1 cellular context compared by ENCODE assay signal in the genomic region with DNA sequence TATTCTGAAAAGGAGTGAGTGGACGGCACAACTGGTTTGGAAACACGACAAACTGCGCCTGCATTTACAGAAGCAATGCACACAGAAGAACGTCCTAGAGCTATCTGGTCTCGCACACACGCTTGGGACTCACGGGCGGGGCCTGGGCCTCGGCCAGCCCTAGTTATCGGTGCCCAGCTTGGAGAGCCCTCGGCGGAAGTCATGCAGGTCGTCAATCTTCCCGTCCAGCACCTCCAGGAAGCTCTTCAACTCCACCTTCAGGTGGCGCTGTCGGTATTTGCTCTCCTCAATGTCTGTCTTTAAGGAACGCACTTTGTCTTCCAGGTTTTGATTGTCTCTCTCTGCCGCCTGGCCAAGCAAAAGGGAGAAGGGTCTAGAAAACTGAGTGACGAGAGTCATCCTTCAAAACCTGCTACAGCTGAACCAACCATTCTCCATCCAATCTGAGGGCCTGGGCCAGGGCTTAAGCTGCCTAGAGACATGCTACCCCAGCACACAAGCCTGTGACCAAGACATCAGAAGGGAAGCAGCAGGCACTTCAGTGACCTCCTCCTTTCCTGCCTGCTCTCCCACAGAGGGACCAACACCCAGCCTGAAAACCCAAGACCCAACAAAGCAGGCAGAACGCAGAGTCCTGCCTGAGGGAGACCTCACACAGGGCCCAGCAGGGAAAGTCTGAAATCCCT.
TF ChIP-seq lines count a peak whose summit lies in the region.

No MANE protein-coding gene starts in this region.

TF ChIP-seq in K562, 482 proteins besides CTCF, POLR2A, EP300 and RAD21 (continued from another document and continues in another):
- TF ChIP-seq STAT5A (IDR thresholded peaks at IDR 0.05; ENCODE audit: borderline replicate concordance, low read length) (peak; percentile 89), BMI1 (IDR thresholded peaks at IDR 0.05; ENCODE audit: low read length) (no peak), CTBP1 (IDR thresholded peaks at IDR 0.05; ENCODE audit: borderline replicate concordance) (peak; percentile 91), GTF2E2 (tag; IDR thresholded peaks at IDR 0.05) (no peak), KLF6 (CRISPR knock-in tag; IDR thresholded peaks at IDR 0.05; ENCODE audit: borderline replicate concordance) (no peak), SMARCC2 (IDR thresholded peaks at IDR 0.05; ENCODE audit: low read depth) (peak; percentile 71; the same call in 1 of the 2 replicates), ZNF253 (CRISPR knock-in tag; conservative IDR thresholded peaks at IDR 0.05) (no peak), SMARCA5 (IDR thresholded peaks at IDR 0.05) (no peak), GATAD2A (IDR thresholded peaks at IDR 0.05) (peak; percentile 23; the same call in 1 of the 2 replicates), ZNF217 (CRISPR knock-in tag; IDR thresholded peaks at IDR 0.05) (no peak), PRPF4 (IDR thresholded peaks at IDR 0.05; ENCODE audit: insufficient read depth, low read depth, low read length, poor library complexity, severe bottlenecking) (no peak), GATA2 (CRISPR knock-in tag; IDR thresholded peaks at IDR 0.05) (peak; percentile 97), HOXB6 (CRISPR knock-in tag; IDR thresholded peaks at IDR 0.05; ENCODE audit: borderline replicate concordance) (no peak), GABPB1 (CRISPR knock-in tag; IDR thresholded peaks at IDR 0.05) (peak; percentile 89), SUPT5H (IDR thresholded peaks at IDR 0.05) (no peak), NFYB (IDR thresholded peaks at IDR 0.05; ENCODE audit: extremely low read depth, insufficient read length) (no peak), NCOA6 (IDR thresholded peaks at IDR 0.05) (no peak), MEF2A (IDR thresholded peaks at IDR 0.05; ENCODE audit: control insufficient read depth, low read depth, low read length) (peak; percentile 58; the same call in 1 of the 2 replicates), CHD4 (IDR thresholded peaks at IDR 0.05; ENCODE audit: insufficient read depth, insufficient replicate concordance, low read depth, low read length, poor library complexity, severe bottlenecking) (no peak), FOSL1 (tag; conservative IDR thresholded peaks at IDR 0.05) (peak; percentile 50), LEF1 (IDR thresholded peaks at IDR 0.05) (peak; percentile 90), SETDB1 (IDR thresholded peaks at IDR 0.05; ENCODE audit: low read length) (no peak), ZNF311 (CRISPR knock-in tag; IDR thresholded peaks at IDR 0.05) (no peak), ADNP (tag; IDR thresholded peaks at IDR 0.05) (no peak), ESRRA (IDR thresholded peaks at IDR 0.05; ENCODE audit: borderline replicate concordance, low read depth) (peak; percentile 50; the same call in 1 of the 2 replicates), ZNF239 (CRISPR knock-in tag; IDR thresholded peaks at IDR 0.05) (no peak), ZNF316 (IDR thresholded peaks at IDR 0.05) (no peak), MEF2D (tag; conservative IDR thresholded peaks at IDR 0.05; ENCODE audit: low read depth) (0 out of 2 replicates have a peak, but pooled peaks have one; percentile 37), YBX1 (IDR thresholded peaks at IDR 0.05) (no peak), PRMT5 (CRISPR knock-in tag; IDR thresholded peaks at IDR 0.05) (no peak), XRCC5 (IDR thresholded peaks at IDR 0.05; ENCODE audit: low read depth, low read length) (peak; percentile 98), CBFB (CRISPR knock-in tag; IDR thresholded peaks at IDR 0.05) (no peak), HDAC1 (IDR thresholded peaks at IDR 0.05) (peak in 1 of 2 experiments; percentile 74; a peak in 2 of 4 replicates), POLR3G (IDR thresholded peaks at IDR 0.05; ENCODE audit: extremely low read depth, insufficient read length, insufficient replicate concordance) (no peak), ERF (CRISPR knock-in tag; IDR thresholded peaks at IDR 0.05) (no peak), YY1 (IDR thresholded peaks at IDR 0.05; ENCODE audit: borderline replicate concordance in 1 of 3, control insufficient read depth in 1 of 3, extremely low read depth in 1 of 3, insufficient read depth in 3 of 3, insufficient read length in 1 of 3, insufficient replicate concordance in 2 of 3, low read depth in 1 of 3, low read length in 2 of 3) (peak in 1 of 3 experiments; percentile 70), NFATC3 (IDR thresholded peaks at IDR 0.05) (no peak), RBM17 (IDR thresholded peaks at IDR 0.05; ENCODE audit: borderline replicate concordance, low read depth, low read length) (no peak), SRF (CRISPR knock-in tag; IDR thresholded peaks at IDR 0.05) (peak in 1 of 2 experiments; percentile 67; a peak in 1 of 4 replicates)
- TF ChIP-seq, protein P1, sequence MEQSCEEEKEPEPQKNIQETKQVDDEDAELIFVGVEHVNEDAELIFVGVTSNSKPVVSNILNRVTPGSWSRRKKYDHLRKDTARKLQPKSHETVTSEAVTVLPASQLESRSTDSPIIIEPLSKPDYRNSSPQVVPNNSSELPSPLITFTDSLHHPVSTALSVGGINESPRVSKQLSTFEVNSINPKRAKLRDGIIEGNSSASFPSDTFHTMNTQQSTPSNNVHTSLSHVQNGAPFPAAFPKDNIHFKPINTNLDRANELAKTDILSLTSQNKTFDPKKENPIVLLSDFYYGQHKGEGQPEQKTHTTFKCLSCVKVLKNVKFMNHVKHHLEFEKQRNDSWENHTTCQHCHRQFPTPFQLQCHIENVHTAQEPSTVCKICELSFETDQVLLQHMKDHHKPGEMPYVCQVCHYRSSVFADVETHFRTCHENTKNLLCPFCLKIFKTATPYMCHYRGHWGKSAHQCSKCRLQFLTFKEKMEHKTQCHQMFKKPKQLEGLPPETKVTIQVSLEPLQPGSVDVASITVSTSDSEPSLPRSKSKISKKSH (CRISPR knock-in tag; IDR thresholded peaks at IDR 0.05) = no peak
- TF ChIP-seq, protein P2, sequence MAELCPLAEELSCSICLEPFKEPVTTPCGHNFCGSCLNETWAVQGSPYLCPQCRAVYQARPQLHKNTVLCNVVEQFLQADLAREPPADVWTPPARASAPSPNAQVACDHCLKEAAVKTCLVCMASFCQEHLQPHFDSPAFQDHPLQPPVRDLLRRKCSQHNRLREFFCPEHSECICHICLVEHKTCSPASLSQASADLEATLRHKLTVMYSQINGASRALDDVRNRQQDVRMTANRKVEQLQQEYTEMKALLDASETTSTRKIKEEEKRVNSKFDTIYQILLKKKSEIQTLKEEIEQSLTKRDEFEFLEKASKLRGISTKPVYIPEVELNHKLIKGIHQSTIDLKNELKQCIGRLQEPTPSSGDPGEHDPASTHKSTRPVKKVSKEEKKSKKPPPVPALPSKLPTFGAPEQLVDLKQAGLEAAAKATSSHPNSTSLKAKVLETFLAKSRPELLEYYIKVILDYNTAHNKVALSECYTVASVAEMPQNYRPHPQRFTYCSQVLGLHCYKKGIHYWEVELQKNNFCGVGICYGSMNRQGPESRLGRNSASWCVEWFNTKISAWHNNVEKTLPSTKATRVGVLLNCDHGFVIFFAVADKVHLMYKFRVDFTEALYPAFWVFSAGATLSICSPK (IDR thresholded peaks at IDR 0.05; ENCODE audit: borderline replicate concordance) = no peak
- TF ChIP-seq, protein P3, sequence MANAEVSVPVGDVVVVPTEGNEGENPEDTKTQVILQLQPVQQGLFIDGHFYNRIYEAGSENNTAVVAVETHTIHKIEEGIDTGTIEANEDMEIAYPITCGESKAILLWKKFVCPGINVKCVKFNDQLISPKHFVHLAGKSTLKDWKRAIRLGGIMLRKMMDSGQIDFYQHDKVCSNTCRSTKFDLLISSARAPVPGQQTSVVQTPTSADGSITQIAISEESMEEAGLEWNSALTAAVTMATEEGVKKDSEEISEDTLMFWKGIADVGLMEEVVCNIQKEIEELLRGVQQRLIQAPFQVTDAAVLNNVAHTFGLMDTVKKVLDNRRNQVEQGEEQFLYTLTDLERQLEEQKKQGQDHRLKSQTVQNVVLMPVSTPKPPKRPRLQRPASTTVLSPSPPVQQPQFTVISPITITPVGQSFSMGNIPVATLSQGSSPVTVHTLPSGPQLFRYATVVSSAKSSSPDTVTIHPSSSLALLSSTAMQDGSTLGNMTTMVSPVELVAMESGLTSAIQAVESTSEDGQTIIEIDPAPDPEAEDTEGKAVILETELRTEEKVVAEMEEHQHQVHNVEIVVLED (CRISPR knock-in tag; IDR thresholded peaks at IDR 0.05) = no peak
- TF ChIP-seq, protein P4, sequence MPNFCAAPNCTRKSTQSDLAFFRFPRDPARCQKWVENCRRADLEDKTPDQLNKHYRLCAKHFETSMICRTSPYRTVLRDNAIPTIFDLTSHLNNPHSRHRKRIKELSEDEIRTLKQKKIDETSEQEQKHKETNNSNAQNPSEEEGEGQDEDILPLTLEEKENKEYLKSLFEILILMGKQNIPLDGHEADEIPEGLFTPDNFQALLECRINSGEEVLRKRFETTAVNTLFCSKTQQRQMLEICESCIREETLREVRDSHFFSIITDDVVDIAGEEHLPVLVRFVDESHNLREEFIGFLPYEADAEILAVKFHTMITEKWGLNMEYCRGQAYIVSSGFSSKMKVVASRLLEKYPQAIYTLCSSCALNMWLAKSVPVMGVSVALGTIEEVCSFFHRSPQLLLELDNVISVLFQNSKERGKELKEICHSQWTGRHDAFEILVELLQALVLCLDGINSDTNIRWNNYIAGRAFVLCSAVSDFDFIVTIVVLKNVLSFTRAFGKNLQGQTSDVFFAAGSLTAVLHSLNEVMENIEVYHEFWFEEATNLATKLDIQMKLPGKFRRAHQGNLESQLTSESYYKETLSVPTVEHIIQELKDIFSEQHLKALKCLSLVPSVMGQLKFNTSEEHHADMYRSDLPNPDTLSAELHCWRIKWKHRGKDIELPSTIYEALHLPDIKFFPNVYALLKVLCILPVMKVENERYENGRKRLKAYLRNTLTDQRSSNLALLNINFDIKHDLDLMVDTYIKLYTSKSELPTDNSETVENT (CRISPR knock-in tag; IDR thresholded peaks at IDR 0.05) = no peak; the same call in 1 of the 2 replicates
- TF ChIP-seq, protein P5, sequence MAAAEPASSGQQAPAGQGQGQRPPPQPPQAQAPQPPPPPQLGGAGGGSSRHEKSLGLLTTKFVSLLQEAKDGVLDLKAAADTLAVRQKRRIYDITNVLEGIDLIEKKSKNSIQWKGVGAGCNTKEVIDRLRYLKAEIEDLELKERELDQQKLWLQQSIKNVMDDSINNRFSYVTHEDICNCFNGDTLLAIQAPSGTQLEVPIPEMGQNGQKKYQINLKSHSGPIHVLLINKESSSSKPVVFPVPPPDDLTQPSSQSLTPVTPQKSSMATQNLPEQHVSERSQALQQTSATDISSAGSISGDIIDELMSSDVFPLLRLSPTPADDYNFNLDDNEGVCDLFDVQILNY (CRISPR knock-in tag; IDR thresholded peaks at IDR 0.05) = no peak
- TF ChIP-seq, protein P6, sequence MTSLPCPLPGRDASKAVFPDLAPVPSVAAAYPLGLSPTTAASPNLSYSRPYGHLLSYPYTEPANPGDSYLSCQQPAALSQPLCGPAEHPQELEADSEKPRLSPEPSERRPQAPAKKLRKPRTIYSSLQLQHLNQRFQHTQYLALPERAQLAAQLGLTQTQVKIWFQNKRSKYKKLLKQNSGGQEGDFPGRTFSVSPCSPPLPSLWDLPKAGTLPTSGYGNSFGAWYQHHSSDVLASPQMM (CRISPR knock-in tag; IDR thresholded peaks at IDR 0.05) = no peak
- TF ChIP-seq, protein P7, sequence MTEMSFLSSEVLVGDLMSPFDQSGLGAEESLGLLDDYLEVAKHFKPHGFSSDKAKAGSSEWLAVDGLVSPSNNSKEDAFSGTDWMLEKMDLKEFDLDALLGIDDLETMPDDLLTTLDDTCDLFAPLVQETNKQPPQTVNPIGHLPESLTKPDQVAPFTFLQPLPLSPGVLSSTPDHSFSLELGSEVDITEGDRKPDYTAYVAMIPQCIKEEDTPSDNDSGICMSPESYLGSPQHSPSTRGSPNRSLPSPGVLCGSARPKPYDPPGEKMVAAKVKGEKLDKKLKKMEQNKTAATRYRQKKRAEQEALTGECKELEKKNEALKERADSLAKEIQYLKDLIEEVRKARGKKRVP (CRISPR knock-in tag; IDR thresholded peaks at IDR 0.05) = no peak
- TF ChIP-seq, protein P8, sequence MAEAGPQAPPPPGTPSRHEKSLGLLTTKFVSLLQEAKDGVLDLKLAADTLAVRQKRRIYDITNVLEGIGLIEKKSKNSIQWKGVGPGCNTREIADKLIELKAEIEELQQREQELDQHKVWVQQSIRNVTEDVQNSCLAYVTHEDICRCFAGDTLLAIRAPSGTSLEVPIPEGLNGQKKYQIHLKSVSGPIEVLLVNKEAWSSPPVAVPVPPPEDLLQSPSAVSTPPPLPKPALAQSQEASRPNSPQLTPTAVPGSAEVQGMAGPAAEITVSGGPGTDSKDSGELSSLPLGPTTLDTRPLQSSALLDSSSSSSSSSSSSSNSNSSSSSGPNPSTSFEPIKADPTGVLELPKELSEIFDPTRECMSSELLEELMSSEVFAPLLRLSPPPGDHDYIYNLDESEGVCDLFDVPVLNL (CRISPR knock-in tag; IDR thresholded peaks at IDR 0.05; ENCODE audit: low read depth) = no peak
- TF ChIP-seq, protein P9, sequence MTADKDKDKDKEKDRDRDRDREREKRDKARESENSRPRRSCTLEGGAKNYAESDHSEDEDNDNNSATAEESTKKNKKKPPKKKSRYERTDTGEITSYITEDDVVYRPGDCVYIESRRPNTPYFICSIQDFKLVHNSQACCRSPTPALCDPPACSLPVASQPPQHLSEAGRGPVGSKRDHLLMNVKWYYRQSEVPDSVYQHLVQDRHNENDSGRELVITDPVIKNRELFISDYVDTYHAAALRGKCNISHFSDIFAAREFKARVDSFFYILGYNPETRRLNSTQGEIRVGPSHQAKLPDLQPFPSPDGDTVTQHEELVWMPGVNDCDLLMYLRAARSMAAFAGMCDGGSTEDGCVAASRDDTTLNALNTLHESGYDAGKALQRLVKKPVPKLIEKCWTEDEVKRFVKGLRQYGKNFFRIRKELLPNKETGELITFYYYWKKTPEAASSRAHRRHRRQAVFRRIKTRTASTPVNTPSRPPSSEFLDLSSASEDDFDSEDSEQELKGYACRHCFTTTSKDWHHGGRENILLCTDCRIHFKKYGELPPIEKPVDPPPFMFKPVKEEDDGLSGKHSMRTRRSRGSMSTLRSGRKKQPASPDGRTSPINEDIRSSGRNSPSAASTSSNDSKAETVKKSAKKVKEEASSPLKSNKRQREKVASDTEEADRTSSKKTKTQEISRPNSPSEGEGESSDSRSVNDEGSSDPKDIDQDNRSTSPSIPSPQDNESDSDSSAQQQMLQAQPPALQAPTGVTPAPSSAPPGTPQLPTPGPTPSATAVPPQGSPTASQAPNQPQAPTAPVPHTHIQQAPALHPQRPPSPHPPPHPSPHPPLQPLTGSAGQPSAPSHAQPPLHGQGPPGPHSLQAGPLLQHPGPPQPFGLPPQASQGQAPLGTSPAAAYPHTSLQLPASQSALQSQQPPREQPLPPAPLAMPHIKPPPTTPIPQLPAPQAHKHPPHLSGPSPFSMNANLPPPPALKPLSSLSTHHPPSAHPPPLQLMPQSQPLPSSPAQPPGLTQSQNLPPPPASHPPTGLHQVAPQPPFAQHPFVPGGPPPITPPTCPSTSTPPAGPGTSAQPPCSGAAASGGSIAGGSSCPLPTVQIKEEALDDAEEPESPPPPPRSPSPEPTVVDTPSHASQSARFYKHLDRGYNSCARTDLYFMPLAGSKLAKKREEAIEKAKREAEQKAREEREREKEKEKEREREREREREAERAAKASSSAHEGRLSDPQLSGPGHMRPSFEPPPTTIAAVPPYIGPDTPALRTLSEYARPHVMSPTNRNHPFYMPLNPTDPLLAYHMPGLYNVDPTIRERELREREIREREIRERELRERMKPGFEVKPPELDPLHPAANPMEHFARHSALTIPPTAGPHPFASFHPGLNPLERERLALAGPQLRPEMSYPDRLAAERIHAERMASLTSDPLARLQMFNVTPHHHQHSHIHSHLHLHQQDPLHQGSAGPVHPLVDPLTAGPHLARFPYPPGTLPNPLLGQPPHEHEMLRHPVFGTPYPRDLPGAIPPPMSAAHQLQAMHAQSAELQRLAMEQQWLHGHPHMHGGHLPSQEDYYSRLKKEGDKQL (CRISPR knock-in tag; IDR thresholded peaks at IDR 0.05; ENCODE audit: borderline replicate concordance) = no peak
